12 cellular contexts compared by ENCODE assay signal in genomic region chr6:33286946-33287914, GRCh38. TPM values are rescaled to one million over a fixed set of nuclear protein-coding genes. Genes with fewer than 3 reads are reported as not detected.
DNase-seq lines count a peak whose midpoint lies in the region; ATAC-seq, FAIRE-seq and TF ChIP-seq lines count a peak whose summit lies in the region.
"Had no signal": no experiment of that assay in that cellular context is flagged by ENCODE, and none has a peak within 500 bp of the region (broad histone marks: within the 10 kb centered on the region; RNA-seq: fewer than 3 reads in every experiment).

No MANE protein-coding gene starts in this region.

- no peaks in the 10 kb centered on the region for H3K9me3 ChIP-seq in NT2/D1 (ENCODE audit: insufficient read depth, low read length)
- H3K9me3 ChIP-seq: esophagus squamous epithelium had no signal

- peaks cover 2% of the 10 kb centered on the region for H3K4me1 ChIP-seq in NT2/D1 (ENCODE audit: insufficient read depth, insufficient read length)

- no peaks in the 10 kb centered on the region for H3K27me3 Mint-ChIP-seq in activated CD8-positive, alpha-beta memory T cell treated with anti-CD3 and anti-CD28 coated beads, Interleukin-2, amount 10 ng/mL, durations not matched to agents 7 days and 5 days
- no peaks in the 10 kb centered on the region for H3K27me3 Mint-ChIP-seq in chondrocyte (ENCODE audit: low read depth)
- H3K27me3 Mint-ChIP-seq in progenitor cell of endocrine pancreas = no peaks in the 10 kb centered on the region

- H3K4me1 Mint-ChIP-seq in activated CD8-positive, alpha-beta memory T cell treated with anti-CD3 and anti-CD28 coated beads, Interleukin-2, amount 10 ng/mL, durations not matched to agents 7 days and 5 days = peaks cover 42% of the 10 kb centered on the region
- H3K4me1 Mint-ChIP-seq in chondrocyte (ENCODE audit: low read depth) (peaks cover 44% of the 10 kb centered on the region), progenitor cell of endocrine pancreas (ENCODE audit: low read depth) (peaks cover 25% of the 10 kb centered on the region)

- CTCF ChIA-PET in activated CD8-positive, alpha-beta memory T cell treated with anti-CD3 and anti-CD28 coated beads, Interleukin-2, amount 10 ng/mL, durations not matched to agents 7 days and 5 days (lab: Charles Lee) = interaction anchor here (0.7 to 6.3 kb wide), 5 partner anchors 10 to 104 kb away, joined by 3 to 58 read pairs (median 7); partner anchors contain the start of gene B3GALT4

- peaks cover 76% of the 10 kb centered on the region for H3K36me3 ChIP-seq in NT2/D1 (ENCODE audit: insufficient read depth, insufficient read length, low read length)

- no peak for DNase-seq in activated CD8-positive, alpha-beta memory T cell treated with anti-CD3 and anti-CD28 coated beads, Interleukin-2, amount 10 ng/mL, durations not matched to agents 7 days and 5 days
- no peak for DNase-seq in activated CD8-positive, alpha-beta memory T cell treated with anti-CD3 and anti-CD28 coated beads, Interleukin-2, amount 50 U/mL, for 48 hours
- DNase-seq in NT2/D1 (ENCODE audit: low read depth, low spot score) (no peak), chondrocyte (ENCODE audit: low spot score) (peak; percentile 67), progenitor cell of endocrine pancreas (ENCODE audit: low spot score, unreplicated experiment) (no peak), RCC 7860 (ENCODE audit: low spot score) (no peak), left lobe of liver (ENCODE audit: low spot score) (no peak)
- DNase-seq: caudate nucleus, esophagus squamous epithelium, T-helper 9 cell had no signal

- peak overlapping the region; percentile 89 for H3K4me3 Mint-ChIP-seq in activated CD8-positive, alpha-beta memory T cell treated with anti-CD3 and anti-CD28 coated beads, Interleukin-2, amount 10 ng/mL, durations not matched to agents 7 days and 5 days
- peak overlapping the region; percentile 97 for H3K4me3 Mint-ChIP-seq in chondrocyte (ENCODE audit: unreplicated experiment)
- peak overlapping the region; percentile 97 for H3K4me3 Mint-ChIP-seq in progenitor cell of endocrine pancreas (ENCODE audit: low read depth)

- no peak for ATAC-seq in activated CD8-positive, alpha-beta memory T cell treated with anti-CD3 and anti-CD28 coated beads, Interleukin-2, amount 10 ng/mL, durations not matched to agents 7 days and 5 days
- ATAC-seq in GM19351 (IDR thresholded peaks at IDR 0.05; ENCODE audit: unreplicated experiment) (no peak), left lobe of liver (no peak)

- H3K9me3 Mint-ChIP-seq in activated CD8-positive, alpha-beta memory T cell treated with anti-CD3 and anti-CD28 coated beads, Interleukin-2, amount 10 ng/mL, durations not matched to agents 7 days and 5 days (ENCODE audit: low read depth) = no peaks in the 10 kb centered on the region
- H3K9me3 Mint-ChIP-seq in chondrocyte (ENCODE audit: low read depth) (no peaks in the 10 kb centered on the region), progenitor cell of endocrine pancreas (ENCODE audit: low read depth) (no peaks in the 10 kb centered on the region)

- H3K27me3 ChIP-seq in NT2/D1 (ENCODE audit: insufficient read depth, insufficient read length) = no peaks in the 10 kb centered on the region
- H3K27me3 ChIP-seq: esophagus squamous epithelium had no signal

- H3K27ac Mint-ChIP-seq in activated CD8-positive, alpha-beta memory T cell treated with anti-CD3 and anti-CD28 coated beads, Interleukin-2, amount 10 ng/mL, durations not matched to agents 7 days and 5 days = no peak overlapping the region
- H3K27ac Mint-ChIP-seq in chondrocyte (ENCODE audit: unreplicated experiment) (peak overlapping the region; percentile 22), progenitor cell of endocrine pancreas (no peak overlapping the region)

- TF ChIP-seq CTCF in chondrocyte (IDR thresholded peaks at IDR 0.05) = no peak
- TF ChIP-seq CTCF in progenitor cell of endocrine pancreas (IDR thresholded peaks at IDR 0.05; ENCODE audit: unreplicated experiment) = no peak

- peaks cover 26% of the 10 kb centered on the region for H3K36me3 Mint-ChIP-seq in activated CD8-positive, alpha-beta memory T cell treated with anti-CD3 and anti-CD28 coated beads, Interleukin-2, amount 10 ng/mL, durations not matched to agents 7 days and 5 days
- H3K36me3 Mint-ChIP-seq in chondrocyte (ENCODE audit: low read depth) (peaks cover 15% of the 10 kb centered on the region), progenitor cell of endocrine pancreas (ENCODE audit: insufficient read depth) (peaks cover 12% of the 10 kb centered on the region)

- peak overlapping the region; percentile 90 for H3K9ac ChIP-seq in NT2/D1 (ENCODE audit: insufficient read length, low read depth)

- no peak for FAIRE-seq in RCC 7860 (lab: Jason Lieb, UNC)
- FAIRE-seq: urothelium cell line had no signal

- H3K4me3 ChIP-seq in NT2/D1 (ENCODE audit: insufficient read length, low read depth) = no peak overlapping the region

RNA-seq across cellular contexts. Expression of gene WDR46, which starts 1.8 kb away (rescaled TPM):
- 10 to 100 TPM; 61.5 to 78.4 TPM for total RNA-seq in activated CD8-positive, alpha-beta memory T cell treated with anti-CD3 and anti-CD28 coated beads, Interleukin-2, amount 10 ng/mL, durations not matched to agents 7 days and 5 days
- total RNA-seq in chondrocyte = 42.4 to 79.7 TPM (median 48.1 TPM) in 3 replicates
- 47.5 and 53.4 TPM in 2 replicates for total RNA-seq in progenitor cell of endocrine pancreas
- total RNA-seq in left lobe of liver = 17.8 TPM

RNA-seq across cellular contexts. Expression of gene PFDN6, which starts 2.2 kb away (rescaled TPM):
- 10 to 100 TPM; 67.8 to 90.3 TPM for total RNA-seq in activated CD8-positive, alpha-beta memory T cell treated with anti-CD3 and anti-CD28 coated beads, Interleukin-2, amount 10 ng/mL, durations not matched to agents 7 days and 5 days
- total RNA-seq in chondrocyte = 25.3 to 35.5 TPM (median 27.8 TPM) in 3 replicates
- 46.1 and 52.1 TPM in 2 replicates for total RNA-seq in progenitor cell of endocrine pancreas
- 19.2 TPM for total RNA-seq in left lobe of liver

RNA-seq across cellular contexts. Expression of gene B3GALT4, which starts 10.3 kb away (rescaled TPM):
- 10 to 100 TPM; 14.0 to 20.5 TPM for total RNA-seq in activated CD8-positive, alpha-beta memory T cell treated with anti-CD3 and anti-CD28 coated beads, Interleukin-2, amount 10 ng/mL, durations not matched to agents 7 days and 5 days
- total RNA-seq in chondrocyte (6.5 to 9.2 TPM (median 7.3 TPM) in 3 replicates), progenitor cell of endocrine pancreas (5.3 and 5.7 TPM in 2 replicates), left lobe of liver (1.2 TPM)

RNA-seq across cellular contexts. Expression of gene RGL2, which starts 11.5 kb away (rescaled TPM):
- 10 to 100 TPM; 34.7 to 49.9 TPM for total RNA-seq in activated CD8-positive, alpha-beta memory T cell treated with anti-CD3 and anti-CD28 coated beads, Interleukin-2, amount 10 ng/mL, durations not matched to agents 7 days and 5 days
- total RNA-seq in chondrocyte (39.2 to 54.5 TPM (median 50.5 TPM) in 3 replicates), progenitor cell of endocrine pancreas (175 and 196 TPM in 2 replicates), left lobe of liver (19.7 TPM)

RNA-seq across cellular contexts. Expression of gene RPS18, which starts 15.4 kb away (rescaled TPM):
- total RNA-seq in activated CD8-positive, alpha-beta memory T cell treated with anti-CD3 and anti-CD28 coated beads, Interleukin-2, amount 10 ng/mL, durations not matched to agents 7 days and 5 days = 1,000 to 10,000 TPM; 2,808 to 3,161 TPM
- total RNA-seq in chondrocyte = 1,578 to 1,963 TPM (median 1,582 TPM) in 3 replicates
- total RNA-seq in progenitor cell of endocrine pancreas = 1,974 and 2,131 TPM in 2 replicates
- total RNA-seq in left lobe of liver = 555 TPM
